Comparison of ENCODE assay signal across 1 cellular context in the genomic region with DNA sequence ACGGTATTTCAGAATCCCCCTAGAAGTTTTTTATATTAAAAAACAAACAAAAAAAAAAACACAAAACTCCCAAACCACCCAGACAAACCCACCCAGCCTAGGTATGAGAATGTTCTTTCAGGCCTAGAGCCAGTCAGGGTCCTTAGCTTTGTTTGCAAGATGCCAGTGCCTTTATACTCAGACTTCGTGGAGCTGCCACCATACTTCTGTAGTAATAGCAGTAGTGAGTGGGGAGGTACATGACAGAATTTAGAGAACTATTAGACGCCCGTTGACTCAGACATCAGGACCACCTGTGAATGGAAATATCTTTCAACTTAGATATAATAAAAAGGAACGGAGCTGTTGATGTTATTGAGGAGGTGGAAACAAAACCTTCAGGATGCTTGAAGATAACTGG.
TF ChIP-seq lines count a peak whose summit lies in the region.

No MANE protein-coding gene starts in this region.

TF ChIP-seq in GM23338, 12 proteins besides CTCF, POLR2A, EP300 and RAD21 (continued from another document):
- TF ChIP-seq, protein P1, sequence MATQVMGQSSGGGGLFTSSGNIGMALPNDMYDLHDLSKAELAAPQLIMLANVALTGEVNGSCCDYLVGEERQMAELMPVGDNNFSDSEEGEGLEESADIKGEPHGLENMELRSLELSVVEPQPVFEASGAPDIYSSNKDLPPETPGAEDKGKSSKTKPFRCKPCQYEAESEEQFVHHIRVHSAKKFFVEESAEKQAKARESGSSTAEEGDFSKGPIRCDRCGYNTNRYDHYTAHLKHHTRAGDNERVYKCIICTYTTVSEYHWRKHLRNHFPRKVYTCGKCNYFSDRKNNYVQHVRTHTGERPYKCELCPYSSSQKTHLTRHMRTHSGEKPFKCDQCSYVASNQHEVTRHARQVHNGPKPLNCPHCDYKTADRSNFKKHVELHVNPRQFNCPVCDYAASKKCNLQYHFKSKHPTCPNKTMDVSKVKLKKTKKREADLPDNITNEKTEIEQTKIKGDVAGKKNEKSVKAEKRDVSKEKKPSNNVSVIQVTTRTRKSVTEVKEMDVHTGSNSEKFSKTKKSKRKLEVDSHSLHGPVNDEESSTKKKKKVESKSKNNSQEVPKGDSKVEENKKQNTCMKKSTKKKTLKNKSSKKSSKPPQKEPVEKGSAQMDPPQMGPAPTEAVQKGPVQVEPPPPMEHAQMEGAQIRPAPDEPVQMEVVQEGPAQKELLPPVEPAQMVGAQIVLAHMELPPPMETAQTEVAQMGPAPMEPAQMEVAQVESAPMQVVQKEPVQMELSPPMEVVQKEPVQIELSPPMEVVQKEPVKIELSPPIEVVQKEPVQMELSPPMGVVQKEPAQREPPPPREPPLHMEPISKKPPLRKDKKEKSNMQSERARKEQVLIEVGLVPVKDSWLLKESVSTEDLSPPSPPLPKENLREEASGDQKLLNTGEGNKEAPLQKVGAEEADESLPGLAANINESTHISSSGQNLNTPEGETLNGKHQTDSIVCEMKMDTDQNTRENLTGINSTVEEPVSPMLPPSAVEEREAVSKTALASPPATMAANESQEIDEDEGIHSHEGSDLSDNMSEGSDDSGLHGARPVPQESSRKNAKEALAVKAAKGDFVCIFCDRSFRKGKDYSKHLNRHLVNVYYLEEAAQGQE (IDR thresholded peaks at IDR 0.05; ENCODE audit: unreplicated experiment): no peak
- TF ChIP-seq STAT1 (IDR thresholded peaks at IDR 0.05; ENCODE audit: unreplicated experiment) (no peak), ZNF462 (CRISPR knock-in tag; IDR thresholded peaks at IDR 0.05) (no peak), ZNF331 (CRISPR knock-in tag; IDR thresholded peaks at IDR 0.05; ENCODE audit: low read depth) (no peak), EZH2phosphoT487 (IDR thresholded peaks at IDR 0.05; ENCODE audit: unreplicated experiment) (no peak), EZH2 (IDR thresholded peaks at IDR 0.05; ENCODE audit: low read depth, unreplicated experiment) (no peak), JUNB (IDR thresholded peaks at IDR 0.05; ENCODE audit: unreplicated experiment) (no peak), POLR2AphosphoS5 (IDR thresholded peaks at IDR 0.05; ENCODE audit: low read depth) (no peak)
